Comparison of ENCODE assay signal across 13 cellular contexts in the genomic region with DNA sequence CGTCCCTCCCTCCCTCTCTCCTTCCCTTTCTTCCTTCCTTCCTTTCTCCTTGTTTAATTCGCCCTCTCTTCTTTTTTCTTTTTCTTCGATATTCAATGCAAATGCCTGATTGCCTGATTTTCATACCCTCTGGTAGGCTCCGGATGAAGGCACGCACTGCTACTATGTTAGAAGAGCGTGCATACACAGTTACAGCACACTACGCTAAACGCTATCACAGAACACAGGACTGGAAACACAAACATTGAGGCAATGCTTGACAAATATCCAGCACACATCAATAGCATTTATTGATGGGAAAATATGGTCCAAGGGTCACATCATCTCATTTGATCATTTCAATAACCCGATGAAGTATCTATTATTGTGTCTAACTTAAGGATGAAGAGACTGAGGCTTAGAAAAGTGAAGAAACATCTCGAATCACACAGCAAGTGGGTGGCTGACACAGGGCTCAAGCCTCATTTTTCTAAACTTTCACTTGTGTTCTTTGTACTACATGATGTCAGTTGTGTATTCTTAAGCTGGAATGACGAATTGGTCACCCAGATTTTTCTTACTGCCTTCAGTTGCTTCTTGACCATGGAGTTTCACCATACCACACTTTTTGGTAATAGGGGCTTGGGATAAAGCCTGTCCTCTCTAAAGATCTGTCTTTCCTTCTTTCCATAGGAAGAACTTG.
A peak's percentile ranks its signal among the peaks of the same experiment; 100 is the strongest.
DNase-seq lines count a peak whose midpoint lies in the region; ATAC-seq, FAIRE-seq and TF ChIP-seq lines count a peak whose summit lies in the region.
"Had no signal": no experiment of that assay in that cellular context is flagged by ENCODE, and none has a peak within 500 bp of the region (broad histone marks: within the 10 kb centered on the region; RNA-seq: fewer than 3 reads in every experiment).

No MANE protein-coding gene starts in this region.

- CTCF ChIA-PET in endothelial cell of umbilical vein (lab: Charles Lee), result interaction anchor here (0.8 to 2.6 kb wide), 6 partner anchors 12 to 650 kb away, joined by 3 to 13 read pairs (median 8); partner anchors contain the start of gene TRIB2

- H3K4me1 ChIP-seq in RWPE2 (ENCODE audit: insufficient read depth, poor library complexity, severe bottlenecking) (peaks cover 21% of the 10 kb centered on the region), endothelial cell of umbilical vein (ENCODE audit: control insufficient read depth, extremely low read depth, insufficient read depth, low read length) (peaks cover 29% of the 10 kb centered on the region), testis (peaks cover 34% of the 10 kb centered on the region)

- intact Hi-C loops in endothelial cell of umbilical vein (cut with micrococcal nuclease) (loop anchor here (1.0 to 2.0 kb wide), 8 partner anchors 21 to 988 kb away; no protein-coding TSS in a partner anchor), testis (cut with DNase I; ENCODE audit: low total_unique reads) (no loop called here)

- no peak for ATAC-seq in RWPE2 (ENCODE audit: low read depth)
- ATAC-seq in GM19452 (IDR thresholded peaks at IDR 0.05; ENCODE audit: unreplicated experiment), result no peak
- ATAC-seq: WTC11 had no signal

- no peaks in the 10 kb centered on the region for H3K9me3 Mint-ChIP-seq in mesothelial cell of epicardium
- H3K9me3 Mint-ChIP-seq: activated T-cell treated with anti-CD3 and anti-CD28 coated beads, Interleukin-2, amount 50 U/mL, for 24 hours; CD4-positive, alpha-beta memory T cell had no signal

- no peak for TF ChIP-seq CTCF in RWPE2 (IDR thresholded peaks at IDR 0.05; ENCODE audit: poor library complexity, severe bottlenecking)
- no peak for TF ChIP-seq CTCF in endothelial cell of umbilical vein (IDR thresholded peaks at IDR 0.05; ENCODE audit: extremely low read depth in 1 of 2, insufficient read depth in 1 of 2, low read depth in 1 of 2, low read length in 2 of 2)
- TF ChIP-seq CTCF in mesothelial cell of epicardium (IDR thresholded peaks at IDR 0.05; ENCODE audit: unreplicated experiment), result no peak
- no peak for TF ChIP-seq CTCF in testis (IDR thresholded peaks at IDR 0.05)

- peaks cover 15% of the 10 kb centered on the region for H3K4me1 Mint-ChIP-seq in mesothelial cell of epicardium

- H3K79me2 ChIP-seq in endothelial cell of umbilical vein (ENCODE audit: control insufficient read depth, insufficient read depth, low read length), result no peaks in the 10 kb centered on the region

- no peaks in the 10 kb centered on the region for H3K36me3 Mint-ChIP-seq in mesothelial cell of epicardium
- H3K36me3 Mint-ChIP-seq: CD4-positive, alpha-beta memory T cell; WTC11 had no signal

- H3K27ac ChIP-seq in RWPE2 (ENCODE audit: poor library complexity, severe bottlenecking) (peak overlapping the region; percentile 82), endothelial cell of umbilical vein (ENCODE audit: insufficient read depth, low read depth, low read length) (peak overlapping the region; percentile 96), testis (peak overlapping the region; percentile 80 to 87)

- no peak overlapping the region for H3K4me3 ChIP-seq in RWPE2 (ENCODE audit: severe bottlenecking)
- no peak overlapping the region for H3K4me3 ChIP-seq in endothelial cell of umbilical vein (replicated peaks in 1 of 3; ENCODE audit: insufficient read depth in 1 of 3, low read depth in 1 of 3, low read length in 3 of 3)
- no peak overlapping the region for H3K4me3 ChIP-seq in testis

- H4K20me1 ChIP-seq in endothelial cell of umbilical vein (replicated peaks; ENCODE audit: control insufficient read depth, extremely low read depth, insufficient read depth, low read length), result no peaks in the 10 kb centered on the region

- H3K9me3 ChIP-seq in RWPE2 (ENCODE audit: severe bottlenecking), result no peaks in the 10 kb centered on the region
- no peaks in the 10 kb centered on the region for H3K9me3 ChIP-seq in endothelial cell of umbilical vein (replicated peaks; ENCODE audit: control insufficient read depth, insufficient read depth, low read length)
- H3K9me3 ChIP-seq in testis, result no peaks in the 10 kb centered on the region

- dilution Hi-C loops in endothelial cell of umbilical vein (cut with MboI; ENCODE audit: extremely low pct_ligation_motif_present, low sequenced_read_pairs), result no loop called here

- DNase-seq in RWPE2 (ENCODE audit: low spot score) (no peak), endothelial cell of umbilical vein (ENCODE audit: low read depth, low spot score) (no peak), mesothelial cell of epicardium (ENCODE audit: low spot score in 2 of 2, unreplicated experiment in 2 of 2) (no peak), testis (no peak), GDM1 (lab: John Stamatoyannopoulos, UW) (no peak), COLO668 (lab: John Stamatoyannopoulos, UW; ENCODE audit: unreplicated experiment) (no peak)
- no peak for DNase-seq in stimulated activated CD8-positive, alpha-beta memory T cell treated with anti-CD3 and anti-CD28 coated beads, Interleukin-4, amount 100 ng/mL, for 48 hours
- DNase-seq: activated T-cell treated with anti-CD3 and anti-CD28 coated beads, Interleukin-2, amount 50 U/mL, for 24 hours; CD4-positive, alpha-beta memory T cell; NCI-H446; SHP77 had no signal

- H3K4me3 Mint-ChIP-seq in mesothelial cell of epicardium, result no peak overlapping the region
- H3K4me3 Mint-ChIP-seq: activated T-cell treated with anti-CD3 and anti-CD28 coated beads, Interleukin-2, amount 50 U/mL, for 24 hours; WTC11 had no signal

- no peaks in the 10 kb centered on the region for H3K27me3 Mint-ChIP-seq in mesothelial cell of epicardium (ENCODE audit: low read depth)
- H3K27me3 Mint-ChIP-seq: activated T-cell treated with anti-CD3 and anti-CD28 coated beads, Interleukin-2, amount 50 U/mL, for 24 hours; CD4-positive, alpha-beta memory T cell had no signal

- TSS peak; percentile 99 for BruUV-seq in endothelial cell of umbilical vein (replicated peaks; lab: Mats Ljungman, UMichigan)

- H2AFZ ChIP-seq in endothelial cell of umbilical vein (ENCODE audit: low read depth, low read length), result peak overlapping the region; percentile 41

- H3K27ac Mint-ChIP-seq in mesothelial cell of epicardium, result peak overlapping the region; percentile 60
- H3K27ac Mint-ChIP-seq: activated T-cell treated with anti-CD3 and anti-CD28 coated beads, Interleukin-2, amount 50 U/mL, for 24 hours; WTC11 had no signal

- H3K9me1 ChIP-seq in endothelial cell of umbilical vein (replicated peaks; ENCODE audit: control insufficient read depth, extremely low read depth, insufficient read depth, low read length), result no peaks in the 10 kb centered on the region

- POLR2A ChIA-PET in endothelial cell of umbilical vein (lab: Charles Lee), result interaction anchor here (0.6 to 1.0 kb wide), 2 partner anchors 57 to 102 kb away, joined by 3 to 4 read pairs; partner anchors contain the start of gene TRIB2

- peak overlapping the region; percentile 66 for H3K9ac ChIP-seq in endothelial cell of umbilical vein (replicated peaks; ENCODE audit: extremely low read depth, insufficient read depth, low read length)

- 88 to 90% methylated on average over 11 of the region's 11 CpGs for WGBS in testis, 2 donors

- peak overlapping the region; percentile 29 for H3K4me2 ChIP-seq in endothelial cell of umbilical vein (ENCODE audit: insufficient read depth, low read length)

- H3K27me3 ChIP-seq in RWPE2 (ENCODE audit: insufficient read depth, poor library complexity, severe bottlenecking), result no peaks in the 10 kb centered on the region
- no peaks in the 10 kb centered on the region for H3K27me3 ChIP-seq in endothelial cell of umbilical vein (ENCODE audit: control insufficient read depth in 2 of 2, insufficient read depth in 2 of 2, low read length in 2 of 2)
- H3K27me3 ChIP-seq in testis, result no peaks in the 10 kb centered on the region

- H3K36me3 ChIP-seq in RWPE2 (ENCODE audit: low read depth) (no peaks in the 10 kb centered on the region), endothelial cell of umbilical vein (ENCODE audit: control insufficient read depth in 2 of 2, extremely low read depth in 1 of 2, insufficient read depth in 2 of 2, low read length in 2 of 2) (no peaks in the 10 kb centered on the region), testis (ENCODE audit: low read depth, missing control alignments) (no peaks in the 10 kb centered on the region)

- TF ChIP-seq POLR2A in endothelial cell of umbilical vein (IDR thresholded peaks at IDR 0.05; ENCODE audit: low read depth, low read length) (no peak), testis (IDR thresholded peaks at IDR 0.05) (no peak)

- FAIRE-seq in endothelial cell of umbilical vein (lab: Jason Lieb, UNC), result no peak

TF ChIP-seq in endothelial cell of umbilical vein, 7 proteins besides CTCF, POLR2A, EP300 and RAD21:
- TF ChIP-seq EZH2 (IDR thresholded peaks at IDR 0.05; ENCODE audit: borderline replicate concordance, low read depth, low read length, severe bottlenecking), result no peak
- TF ChIP-seq POLR2AphosphoS5 (IDR thresholded peaks at IDR 0.05; ENCODE audit: insufficient read depth, low read depth, low read length), result no peak
- no peak for TF ChIP-seq GATA2 (IDR thresholded peaks at IDR 0.05; ENCODE audit: insufficient read depth, insufficient read length, low read depth, low read length)
- TF ChIP-seq FOS (IDR thresholded peaks at IDR 0.05; ENCODE audit: borderline replicate concordance, insufficient read depth, low read length), result no peak
- no peak for TF ChIP-seq MYC (IDR thresholded peaks at IDR 0.05; ENCODE audit: low read depth, low read length)
- no peak for TF ChIP-seq JUN (IDR thresholded peaks at IDR 0.05; ENCODE audit: borderline replicate concordance, insufficient read depth, insufficient read length, low read depth)
- TF ChIP-seq, protein P1, sequence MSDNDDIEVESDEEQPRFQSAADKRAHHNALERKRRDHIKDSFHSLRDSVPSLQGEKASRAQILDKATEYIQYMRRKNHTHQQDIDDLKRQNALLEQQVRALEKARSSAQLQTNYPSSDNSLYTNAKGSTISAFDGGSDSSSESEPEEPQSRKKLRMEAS (IDR thresholded peaks at IDR 0.05; ENCODE audit: insufficient read depth, insufficient read length), result no peak
